Comparison of ENCODE assay signal across 23 cellular contexts in genomic region chr9:27387722-27388121, GRCh38.
"Had no signal": no experiment of that assay in that cellular context is flagged by ENCODE, and none has a peak within 500 bp of the region (broad histone marks: within the 10 kb centered on the region; RNA-seq: fewer than 3 reads in every experiment).

No MANE protein-coding gene starts in this region.

- H3K9me3 ChIP-seq: gastrocnemius medialis, mucosa of descending colon, right atrium auricular region, testis, upper lobe of left lung had no signal

- H3K36me3 ChIP-seq: gastrocnemius medialis, neural progenitor cell, right atrium auricular region, upper lobe of left lung had no signal

- H3K27me3 ChIP-seq: gastrocnemius medialis, neural progenitor cell, right atrium auricular region, testis, upper lobe of left lung had no signal

- H3K9ac ChIP-seq: neural progenitor cell had no signal

- H3K27me3 Mint-ChIP-seq: activated naive CD8-positive, alpha-beta T cell treated with anti-CD3 and anti-CD28 coated beads, Interleukin-2, amount 50 U/mL, for 24 hours; brain; naive B cell; progenitor cell of endocrine pancreas had no signal

- H3K4me1 Mint-ChIP-seq: central memory CD8-positive, alpha-beta T cell had no signal

- H3K4me2 ChIP-seq: neural progenitor cell had no signal

- H3K4me3 ChIP-seq: coronary artery, gastrocnemius medialis, mucosa of descending colon, neural progenitor cell, right atrium auricular region, testis, upper lobe of left lung had no signal

- H2AFZ ChIP-seq: neural progenitor cell had no signal

- H3K27ac ChIP-seq: coronary artery, gastrocnemius medialis, neural progenitor cell, right atrium auricular region, testis, upper lobe of left lung had no signal

- ATAC-seq: activated naive CD8-positive, alpha-beta T cell treated with anti-CD3 and anti-CD28 coated beads, Interleukin-2, amount 50 U/mL, for 24 hours; gastrocnemius medialis; left ventricle myocardium superior; mucosa of descending colon had no signal

- H3K4me1 ChIP-seq: gastrocnemius medialis, right atrium auricular region, testis had no signal

- H3K9me3 Mint-ChIP-seq: activated naive CD4-positive, alpha-beta T cell treated with anti-CD3 and anti-CD28 coated beads, Interleukin-2, amount 10 ng/mL, durations not matched to agents 7 days and 5 days; activated naive CD8-positive, alpha-beta T cell treated with anti-CD3 and anti-CD28 coated beads, Interleukin-2, amount 50 U/mL, for 24 hours; brain; central memory CD8-positive, alpha-beta T cell; naive B cell; neural progenitor cell had no signal

- H3K4me3 Mint-ChIP-seq: activated naive CD4-positive, alpha-beta T cell treated with anti-CD3 and anti-CD28 coated beads, Interleukin-2, amount 10 ng/mL, durations not matched to agents 7 days and 5 days; activated naive CD8-positive, alpha-beta T cell treated with anti-CD3 and anti-CD28 coated beads, Interleukin-2, amount 50 U/mL, for 24 hours; brain; central memory CD8-positive, alpha-beta T cell; naive B cell; neural progenitor cell had no signal

- H3K27ac Mint-ChIP-seq: activated naive CD4-positive, alpha-beta T cell treated with anti-CD3 and anti-CD28 coated beads, Interleukin-2, amount 10 ng/mL, durations not matched to agents 7 days and 5 days; activated naive CD8-positive, alpha-beta T cell treated with anti-CD3 and anti-CD28 coated beads, Interleukin-2, amount 50 U/mL, for 24 hours; neural progenitor cell; progenitor cell of endocrine pancreas had no signal

- DNase-seq: activated CD4-positive, alpha-beta T cell treated with anti-CD3 and anti-CD28 coated beads, Interleukin-2, amount 50 U/mL, for 1 hour; activated CD8-positive, alpha-beta memory T cell treated with anti-CD3 and anti-CD28 coated beads, Interleukin-2, amount 50 U/mL, for 48 hours; activated effector memory CD4-positive, alpha-beta T cell treated with Interleukin-2 at 50 U/mL for 16 hours; activated naive CD4-positive, alpha-beta T cell treated with anti-CD3 and anti-CD28 coated beads, Interleukin-2, amount 10 ng/mL, durations not matched to agents 7 days and 5 days; activated naive CD8-positive, alpha-beta T cell treated with anti-CD3 and anti-CD28 coated beads, Interleukin-2, amount 50 U/mL, for 24 hours; activated T-cell treated with anti-CD3 and anti-CD28 coated beads, Interleukin-2, amount 50 U/mL, for 48 hours; anterior cingulate cortex; effector CD4-positive, alpha-beta T cell; gastrocnemius medialis; left ventricle myocardium superior; mucosa of descending colon; naive B cell; stimulated activated CD4-positive, alpha-beta T cell treated with anti-CD3 and anti-CD28 coated beads, Interleukin-15, amount 100 ng/mL, for 24 hours; stimulated activated CD4-positive, alpha-beta T cell treated with anti-CD3 and anti-CD28 coated beads, Interleukin-4, amount 100 ng/mL, for 1 hour; T1000; testis; upper lobe of left lung had no signal
